Comparison of ENCODE assay signal across 19 cellular contexts in the genomic region with DNA sequence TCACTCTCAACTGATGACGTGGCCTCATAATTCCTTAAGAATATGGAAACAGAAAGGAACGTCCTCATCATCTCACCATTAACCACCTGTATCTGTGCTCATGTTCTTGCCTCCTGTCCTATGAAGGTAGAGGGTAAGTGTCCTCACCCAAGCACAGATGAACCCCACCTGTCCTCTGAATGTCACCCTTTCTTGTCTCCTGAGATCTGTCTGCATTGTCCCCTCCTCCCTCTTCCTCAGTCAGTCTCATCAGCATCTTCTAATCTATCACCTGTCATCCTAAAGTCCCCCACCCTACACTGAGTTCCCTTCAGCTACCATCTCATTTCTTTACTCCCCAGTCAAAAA. TPM values are rescaled to one million over a fixed set of nuclear protein-coding genes. Genes with fewer than 3 reads are reported as not detected.
DNase-seq lines count a peak whose midpoint lies in the region; ATAC-seq, FAIRE-seq and TF ChIP-seq lines count a peak whose summit lies in the region.
"Had no signal": no experiment of that assay in that cellular context is flagged by ENCODE, and none has a peak within 500 bp of the region (broad histone marks: within the 10 kb centered on the region; RNA-seq: fewer than 3 reads in every experiment).

No MANE protein-coding gene starts in this region.

- no peaks in the 10 kb centered on the region for H3K27me3 ChIP-seq in CD4-positive, CD25-positive, alpha-beta regulatory T cell (ENCODE audit: control insufficient read depth, insufficient read depth, low read length)
- H3K27me3 ChIP-seq in muscle layer of duodenum (ENCODE audit: low read depth, low read length) (no peaks in the 10 kb centered on the region), ascending aorta (no peaks in the 10 kb centered on the region)
- H3K27me3 ChIP-seq: breast epithelium, esophagus muscularis mucosa, suprapubic skin had no signal

- intact Hi-C loops in activated T-helper 2 cell treated with anti-CD3 and anti-CD28 coated beads, Interferon-gamma antibody, Interleukin-2, Interleukin-4, amounts not matched to agents 10 μg/mL and 5 μg/mL and 100 μg/mL, durations not matched to agents 14 hours and 24 hours and 36 hours (cut with micrococcal nuclease), result no loop called here
- intact Hi-C loops in ascending aorta (cut with DNase I), result no loop called here

- H3K4me3 ChIP-seq in A549 (no peak overlapping the region), muscle layer of duodenum (ENCODE audit: low read depth in 1 of 2, low read length in 2 of 2) (no peak overlapping the region), ascending aorta (no peak overlapping the region)
- H3K4me3 ChIP-seq in CD4-positive, CD25-positive, alpha-beta regulatory T cell (ENCODE audit: low read depth, low read length), result no peak overlapping the region
- H3K4me3 ChIP-seq: breast epithelium, esophagus muscularis mucosa, suprapubic skin had no signal

- TF ChIP-seq POLR2A in A549 (IDR thresholded peaks at IDR 0.05; ENCODE audit: low read length), result no peak

- peak overlapping the region in 2 of 3 donors; percentile 0 to 44 for H3K27ac Mint-ChIP-seq in CD4-positive, CD25-positive, alpha-beta regulatory T cell
- peak overlapping the region; percentile 21 for H3K27ac Mint-ChIP-seq in activated T-helper 2 cell treated with anti-CD3 and anti-CD28 coated beads, Interferon-gamma antibody, Interleukin-2, Interleukin-4, amounts not matched to agents 10 μg/mL and 5 μg/mL and 100 μg/mL, durations not matched to agents 14 hours and 24 hours and 36 hours

- H3K4me1 Mint-ChIP-seq in CD4-positive, CD25-positive, alpha-beta regulatory T cell, result peaks cover 0 to 13% (median 6%) of the 10 kb centered on the region in 4 donors
- H3K4me1 Mint-ChIP-seq in activated T-helper 2 cell treated with anti-CD3 and anti-CD28 coated beads, Interferon-gamma antibody, Interleukin-2, Interleukin-4, amounts not matched to agents 10 μg/mL and 5 μg/mL and 100 μg/mL, durations not matched to agents 14 hours and 24 hours and 36 hours (ENCODE audit: low read depth), result peaks cover 27% of the 10 kb centered on the region

- no peak for TF ChIP-seq RAD21 in A549 (conservative IDR thresholded peaks at IDR 0.05 in 1 of 2, IDR thresholded peaks at IDR 0.05 in 1 of 2)

- TF ChIP-seq CTCF in A549 (IDR thresholded peaks at IDR 0.05), result no peak
- no peak for TF ChIP-seq CTCF in ascending aorta (IDR thresholded peaks at IDR 0.05)

- no peak for TF ChIP-seq EP300 in A549 (IDR thresholded peaks at IDR 0.05)

- H3K4me2 ChIP-seq in A549, result peak overlapping the region; percentile 59

- H3K9me3 Mint-ChIP-seq in CD4-positive, CD25-positive, alpha-beta regulatory T cell, result peaks cover 0 to 8% (median 0%) of the 10 kb centered on the region in 7 donors
- peaks cover 19% of the 10 kb centered on the region for H3K9me3 Mint-ChIP-seq in activated T-helper 2 cell treated with anti-CD3 and anti-CD28 coated beads, Interferon-gamma antibody, Interleukin-2, Interleukin-4, amounts not matched to agents 10 μg/mL and 5 μg/mL and 100 μg/mL, durations not matched to agents 14 hours and 24 hours and 36 hours

- H3K9me3 ChIP-seq in A549 (no peaks in the 10 kb centered on the region), muscle layer of duodenum (ENCODE audit: control insufficient read depth in 1 of 2, low read length in 2 of 2) (no peaks in the 10 kb centered on the region), ascending aorta (no peaks in the 10 kb centered on the region)
- no peaks in the 10 kb centered on the region for H3K9me3 ChIP-seq in CD4-positive, CD25-positive, alpha-beta regulatory T cell (ENCODE audit: control insufficient read depth in 2 of 2, low read length in 2 of 2)
- H3K9me3 ChIP-seq: breast epithelium, esophagus muscularis mucosa, suprapubic skin had no signal

- DNase-seq in A549 (ENCODE audit: low read depth in 1 of 2, low spot score in 1 of 2) (no peak), ascending aorta (ENCODE audit: low spot score in 2 of 2) (no peak), epidermal melanocyte (ENCODE audit: insufficient read length, low spot score) (no peak), NCI-H82 (lab: John Stamatoyannopoulos, UW) (no peak), cerebellum (ENCODE audit: low spot score) (no peak)
- no peak for DNase-seq in CD4-positive, CD25-positive, alpha-beta regulatory T cell
- DNase-seq in activated T-helper 2 cell treated with anti-CD3 and anti-CD28 coated beads, Interferon-gamma antibody, Interleukin-2, Interleukin-4, amounts not matched to agents 10 μg/mL and 5 μg/mL and 100 μg/mL, durations not matched to agents 14 hours and 24 hours and 36 hours (ENCODE audit: low spot score), result no peak
- DNase-seq: HCEC 1CT; left cardiac atrium; NCI-H187; NK-92 treated with Interleukin-12 subunit alpha and Interleukin-12 subunit beta, amount 100 ng/mL, for 24 hours; stimulated activated CD4-positive, alpha-beta T cell treated with anti-CD3 and anti-CD28 coated beads, Interleukin-2, amount 100 ng/mL, for 48 hours; SW 1271 had no signal

- H3K27ac ChIP-seq in A549, result peak overlapping the region; percentile 79 to 82
- H3K27ac ChIP-seq in CD4-positive, CD25-positive, alpha-beta regulatory T cell (ENCODE audit: insufficient read depth, low read length, poor library complexity, severe bottlenecking), result no peak overlapping the region
- peak overlapping the region; percentile 87 for H3K27ac ChIP-seq in muscle layer of duodenum (ENCODE audit: low read length)
- no peak overlapping the region for H3K27ac ChIP-seq in ascending aorta
- H3K27ac ChIP-seq: esophagus muscularis mucosa, suprapubic skin, WERI-Rb-1 had no signal

- H3K27me3 Mint-ChIP-seq in CD4-positive, CD25-positive, alpha-beta regulatory T cell, result peaks cover 10% of the 10 kb centered on the region
- H3K27me3 Mint-ChIP-seq in activated T-helper 2 cell treated with anti-CD3 and anti-CD28 coated beads, Interferon-gamma antibody, Interleukin-2, Interleukin-4, amounts not matched to agents 10 μg/mL and 5 μg/mL and 100 μg/mL, durations not matched to agents 14 hours and 24 hours and 36 hours (ENCODE audit: low read depth), result no peaks in the 10 kb centered on the region

- no peak for FAIRE-seq in A549 (lab: Jason Lieb, UNC)
- FAIRE-seq: GM12891 had no signal

- no peak overlapping the region for H3K4me3 Mint-ChIP-seq in CD4-positive, CD25-positive, alpha-beta regulatory T cell
- no peak overlapping the region for H3K4me3 Mint-ChIP-seq in activated T-helper 2 cell treated with anti-CD3 and anti-CD28 coated beads, Interferon-gamma antibody, Interleukin-2, Interleukin-4, amounts not matched to agents 10 μg/mL and 5 μg/mL and 100 μg/mL, durations not matched to agents 14 hours and 24 hours and 36 hours (ENCODE audit: low read depth)

- H3K4me1 ChIP-seq in A549 (peaks cover 42% of the 10 kb centered on the region), muscle layer of duodenum (ENCODE audit: control insufficient read depth in 1 of 2, insufficient read depth in 2 of 2, low read length in 2 of 2) (no peaks in the 10 kb centered on the region), ascending aorta (no peaks in the 10 kb centered on the region)
- no peaks in the 10 kb centered on the region for H3K4me1 ChIP-seq in CD4-positive, CD25-positive, alpha-beta regulatory T cell (ENCODE audit: control insufficient read depth, insufficient read depth, low read length, poor library complexity, severe bottlenecking)
- H3K4me1 ChIP-seq: breast epithelium, esophagus muscularis mucosa, suprapubic skin had no signal

- POLR2A ChIA-PET in A549 (lab: Yijun Ruan, JAX), result no interaction called here

- 27% methylated on average over 2 of the region's 2 CpGs for WGBS in A549 (ENCODE audit: missing lambda C conversion rate)

- peak; percentile 39 to 54; a peak in 5 of 6 replicates for ATAC-seq in A549
- no peak for ATAC-seq in CD4-positive, CD25-positive, alpha-beta regulatory T cell (ENCODE audit: low read depth in 2 of 2)
- ATAC-seq: left cardiac atrium had no signal

- no peaks in the 10 kb centered on the region for H3K36me3 ChIP-seq in CD4-positive, CD25-positive, alpha-beta regulatory T cell (ENCODE audit: control insufficient read depth, insufficient read depth, low read length)
- no peaks in the 10 kb centered on the region for H3K36me3 ChIP-seq in muscle layer of duodenum (ENCODE audit: control insufficient read depth in 1 of 2, insufficient read depth in 2 of 2, low read length in 2 of 2)
- no peaks in the 10 kb centered on the region for H3K36me3 ChIP-seq in ascending aorta
- H3K36me3 ChIP-seq: breast epithelium, esophagus muscularis mucosa, suprapubic skin, WERI-Rb-1 had no signal

- H3K36me3 Mint-ChIP-seq in CD4-positive, CD25-positive, alpha-beta regulatory T cell, result no peaks in the 10 kb centered on the region
- H3K36me3 Mint-ChIP-seq in activated T-helper 2 cell treated with anti-CD3 and anti-CD28 coated beads, Interferon-gamma antibody, Interleukin-2, Interleukin-4, amounts not matched to agents 10 μg/mL and 5 μg/mL and 100 μg/mL, durations not matched to agents 14 hours and 24 hours and 36 hours (ENCODE audit: low read depth), result peaks cover 16% of the 10 kb centered on the region

- CTCF ChIA-PET in A549 (lab: Yijun Ruan, JAX), result interaction anchor here (0.8 to 1.3 kb wide), 2 partner anchors 10 kb away, joined by 3 read pairs; no protein-coding TSS in a partner anchor

TF ChIP-seq in A549, 52 proteins besides CTCF, POLR2A, EP300 and RAD21:
- no peak for TF ChIP-seq MAFK (IDR thresholded peaks at IDR 0.05; ENCODE audit: partially characterized antibody)
TF ChIP-seq in A549: peak in this region for 0.

RNA-seq across cellular contexts. Expression of a gene that starts 39.4 kb away (rescaled TPM):
- polyA plus RNA-seq in A549 (2011; rRNA removed), result 21.1 and 23.7 TPM in 2 replicates
- polyA plus RNA-seq in A549 (2012; cell fraction: cytosol; rRNA removed), result 6.9 and 8.5 TPM in 2 replicates
- polyA plus RNA-seq in A549 (2012; cell fraction: nucleus; rRNA removed), result 9.9 and 13.4 TPM in 2 replicates
- 12.5 to 14.0 TPM (median 12.9 TPM) in 3 replicates for polyA plus RNA-seq in A549 (2017; fragmentation: RNase III; extraction: RNeasy Plus Mini Kit Qiagen cat#74134 plus additional on column Dnase treatment)
- 17.9 and 18.8 TPM in 2 replicates for polyA minus RNA-seq in A549 (2011; rRNA and poly(A)+ RNA removed)
- 61.2 TPM for total RNA-seq in CD4-positive, CD25-positive, alpha-beta regulatory T cell
- 10 to 100 TPM; 39.3 to 52.7 (median 44.8) TPM for polyA plus RNA-seq in CD4-positive, CD25-positive, alpha-beta regulatory T cell
- 87.9 and 95.9 TPM in 2 replicates for total RNA-seq in activated T-helper 2 cell treated with anti-CD3 and anti-CD28 coated beads, Interferon-gamma antibody, Interleukin-2, Interleukin-4, amounts not matched to agents 10 μg/mL and 5 μg/mL and 100 μg/mL, durations not matched to agents 14 hours and 24 hours and 36 hours
- total RNA-seq in ascending aorta, result 11.6 TPM
- 49.3 TPM for total RNA-seq in cerebellum

Comparison
In these comparisons a context has a peak if more than half of its experiments do, and no peak if none do; other contexts are left out.
1. ATAC-seq: peak in A549 (2 of 2); none in CD4-positive, CD25-positive, alpha-beta regulatory T cell (0 of 2).
2. H3K27ac ChIP-seq: peak in A549 (2 of 2) and muscle layer of duodenum (single experiment); none in CD4-positive, CD25-positive, alpha-beta regulatory T cell (single experiment) and ascending aorta (0 of 2).